ENCODE assay signal across 1 cellular context in genomic region chr1:246210751-246211150, GRCh38.
TF ChIP-seq lines count a peak whose summit lies in the region.

No MANE protein-coding gene starts in this region.

TF ChIP-seq in GM23338, 12 proteins besides CTCF, POLR2A, EP300 and RAD21 (continued from another document):
- TF ChIP-seq ZNF462 (CRISPR knock-in tag; IDR thresholded peaks at IDR 0.05) (no peak), EZH2phosphoT487 (IDR thresholded peaks at IDR 0.05; ENCODE audit: unreplicated experiment) (no peak), CREB1 (CRISPR knock-in tag; IDR thresholded peaks at IDR 0.05; ENCODE audit: low read depth) (no peak), ZNF114 (CRISPR knock-in tag; IDR thresholded peaks at IDR 0.05) (no peak), POLR2AphosphoS5 (IDR thresholded peaks at IDR 0.05; ENCODE audit: low read depth) (no peak), ZNF331 (CRISPR knock-in tag; IDR thresholded peaks at IDR 0.05; ENCODE audit: low read depth) (no peak), REST (IDR thresholded peaks at IDR 0.05; ENCODE audit: unreplicated experiment) (no peak)
